ENCODE assay signal across 21 cellular contexts in genomic region chrX:114889454-114889853, GRCh38.
DNase-seq lines count a peak whose midpoint lies in the region; ATAC-seq, FAIRE-seq and TF ChIP-seq lines count a peak whose summit lies in the region.
"Had no signal": no experiment of that assay in that cellular context is flagged by ENCODE, and none has a peak within 500 bp of the region (broad histone marks: within the 10 kb centered on the region; RNA-seq: fewer than 3 reads in every experiment).

No MANE protein-coding gene starts in this region.

- H2AFZ ChIP-seq in astrocyte (ENCODE audit: low read depth, low read length): no peak overlapping the region
- H2AFZ ChIP-seq: GM23338 had no signal

- no peak overlapping the region for H3K9ac ChIP-seq in astrocyte (ENCODE audit: low read length)
- H3K9ac ChIP-seq: BLaER1 had no signal

- POLR2A ChIA-PET in HEK293T (lab: Yijun Ruan, JAX): no interaction called here

- no peak overlapping the region for H3K4me3 Mint-ChIP-seq in astrocyte (ENCODE audit: unreplicated experiment)
- H3K4me3 Mint-ChIP-seq: CD14-positive monocyte; CD4-positive, alpha-beta memory T cell; GM23338; HFFc6 had no signal

- no peaks in the 10 kb centered on the region for H3K36me3 ChIP-seq in astrocyte (ENCODE audit: insufficient read depth, low read length)
- H3K36me3 ChIP-seq: BLaER1 had no signal

- DNase-seq in AG20443 (ENCODE audit: low spot score) (peak; percentile 8), astrocyte (ENCODE audit: low read depth) (no peak), fibroblast of villous mesenchyme (ENCODE audit: low read depth) (peak; percentile 3), HEK293T (ENCODE audit: extremely low spot score) (no peak), DMS153 treated with DMSO at 0.1 percent for 48 hours (lab: John Stamatoyannopoulos, UW; ENCODE audit: unreplicated experiment) (no peak)
- DNase-seq: CD4-positive, alpha-beta memory T cell; DMS153; DMS79 treated with DMSO at 0.1 percent for 48 hours; GF-D8; HCEC 1CT; HFFc6; IMR-90 had no signal

- no peaks in the 10 kb centered on the region for H3K36me3 Mint-ChIP-seq in astrocyte (ENCODE audit: low read depth, unreplicated experiment)
- H3K36me3 Mint-ChIP-seq: CD14-positive monocyte; CD4-positive, alpha-beta memory T cell had no signal

- no peak overlapping the region for H3K27ac Mint-ChIP-seq in astrocyte (ENCODE audit: unreplicated experiment)
- H3K27ac Mint-ChIP-seq: CD14-positive monocyte; CD4-positive, alpha-beta memory T cell; GM23338; HFFc6 had no signal

- H3K27me3 ChIP-seq in astrocyte (ENCODE audit: insufficient read depth, low read length): no peaks in the 10 kb centered on the region

- H3K4me1 ChIP-seq in astrocyte (ENCODE audit: insufficient read depth, low read length): no peaks in the 10 kb centered on the region
- H3K4me1 ChIP-seq: BLaER1 had no signal

- H3K4me2 ChIP-seq in astrocyte (ENCODE audit: low read length): no peak overlapping the region
- H3K4me2 ChIP-seq: BLaER1, GM23338 had no signal

- no peaks in the 10 kb centered on the region for H4K20me1 ChIP-seq in astrocyte (ENCODE audit: insufficient read depth, low read length)
- H4K20me1 ChIP-seq: BLaER1 had no signal

- H3K9me3 Mint-ChIP-seq in astrocyte (ENCODE audit: unreplicated experiment): no peaks in the 10 kb centered on the region
- H3K9me3 Mint-ChIP-seq: GM23338, HFFc6 had no signal

- no peak overlapping the region for H3K27ac ChIP-seq in astrocyte (ENCODE audit: low read depth, low read length)
- H3K27ac ChIP-seq: BLaER1 had no signal

- CTCF ChIA-PET in HEK293T (lab: Yijun Ruan, JAX): interaction anchor here (1.0 kb wide), 1 partner anchor 70 kb away, joined by 3 read pairs; no protein-coding TSS in a partner anchor

- no peak for TF ChIP-seq CTCF in astrocyte (IDR thresholded peaks at IDR 0.05; ENCODE audit: insufficient read depth, low read depth, low read length)
- no peak for TF ChIP-seq CTCF in fibroblast of villous mesenchyme (IDR thresholded peaks at IDR 0.05; ENCODE audit: insufficient read depth, low read depth, low read length)

- no peak for ATAC-seq in HG02642 (IDR thresholded peaks at IDR 0.05; ENCODE audit: poor library complexity, unreplicated experiment)
- ATAC-seq: GM12878, GM23338, K562 had no signal

- H3K27me3 Mint-ChIP-seq in astrocyte (ENCODE audit: low read depth, unreplicated experiment): no peaks in the 10 kb centered on the region
- H3K27me3 Mint-ChIP-seq: CD4-positive, alpha-beta memory T cell had no signal

- no peaks in the 10 kb centered on the region for H3K9me3 ChIP-seq in astrocyte (ENCODE audit: insufficient read depth, low read depth, low read length)

- H3K79me2 ChIP-seq in astrocyte (ENCODE audit: insufficient read depth, low read length): no peaks in the 10 kb centered on the region

- no peaks in the 10 kb centered on the region for H3K4me1 Mint-ChIP-seq in astrocyte (ENCODE audit: low read depth, unreplicated experiment)
- H3K4me1 Mint-ChIP-seq: CD14-positive monocyte; CD4-positive, alpha-beta memory T cell; GM23338 had no signal

- no peak overlapping the region for H3K4me3 ChIP-seq in astrocyte (ENCODE audit: insufficient read depth, low read depth, low read length)
- no peak overlapping the region for H3K4me3 ChIP-seq in fibroblast of villous mesenchyme (ENCODE audit: low read depth, low read length)
- H3K4me3 ChIP-seq: BLaER1, GM12878, GM23338, K562 had no signal

- peak; percentile 67 for FAIRE-seq in astrocyte (lab: Jason Lieb, UNC)
- FAIRE-seq: GM12878, GM19239, H54, HTR-8/SVneo, K562 had no signal

TF ChIP-seq in HEK293T, 16 proteins besides CTCF, POLR2A, EP300 and RAD21:
- TF ChIP-seq SUZ12 (IDR thresholded peaks at IDR 0.05) (no peak), ARNT (IDR thresholded peaks at IDR 0.05) (no peak), L3MBTL2 (conservative IDR thresholded peaks at IDR 0.05) (no peak), TARDBP (IDR thresholded peaks at IDR 0.05) (no peak), FOXA1 (IDR thresholded peaks at IDR 0.05) (no peak), SP1 (IDR thresholded peaks at IDR 0.05) (no peak), ZNF384 (IDR thresholded peaks at IDR 0.05) (no peak), HDGF (IDR thresholded peaks at IDR 0.05; ENCODE audit: borderline replicate concordance) (no peak), BHLHE40 (IDR thresholded peaks at IDR 0.05; ENCODE audit: borderline replicate concordance) (no peak), FOXK2 (IDR thresholded peaks at IDR 0.05) (no peak), ELF4 (IDR thresholded peaks at IDR 0.05) (no peak), CTBP1 (IDR thresholded peaks at IDR 0.05; ENCODE audit: borderline replicate concordance) (no peak), LEF1 (IDR thresholded peaks at IDR 0.05; ENCODE audit: borderline replicate concordance) (no peak), NFRKB (IDR thresholded peaks at IDR 0.05) (no peak), FOXM1 (IDR thresholded peaks at IDR 0.05; ENCODE audit: borderline replicate concordance) (no peak)

Comparison
In these comparisons a context has a peak if more than half of its experiments do, and no peak if none do; other contexts are left out.
1. DNase-seq: peak in AG20443 (single experiment) and fibroblast of villous mesenchyme (single experiment); none in astrocyte (single experiment), HEK293T (single experiment) and DMS153 treated with DMSO at 0.1 percent for 48 hours (single experiment).